Comparison of ENCODE assay signal across 18 cellular contexts in the genomic region with DNA sequence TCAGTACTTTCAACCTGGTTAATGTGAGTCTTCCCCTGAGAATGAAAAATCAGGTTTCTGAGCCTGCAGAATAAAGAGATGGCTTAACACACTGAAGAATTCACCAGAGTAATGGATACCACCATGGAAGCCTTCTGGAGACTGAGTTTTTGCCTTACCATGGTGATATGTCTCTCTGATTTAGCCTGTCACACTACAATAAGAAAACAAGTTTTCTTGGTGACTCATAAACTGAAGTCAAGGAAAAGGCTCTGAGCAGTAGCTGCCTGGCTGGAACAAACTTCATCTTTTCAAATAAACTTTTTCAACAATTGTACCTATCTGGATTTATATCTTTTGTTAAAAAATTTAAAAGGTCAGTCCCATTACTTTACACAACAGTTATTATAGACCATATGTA.
DNase-seq lines count a peak whose midpoint lies in the region; ATAC-seq and TF ChIP-seq lines count a peak whose summit lies in the region.
"Had no signal": no experiment of that assay in that cellular context is flagged by ENCODE, and none has a peak within 500 bp of the region (broad histone marks: within the 10 kb centered on the region; RNA-seq: fewer than 3 reads in every experiment).

No MANE protein-coding gene starts in this region.

- DNase-seq in AG09319 (ENCODE audit: extremely low read depth, low read depth) (peak; percentile 18), PC-9 (peak in 1 of 2 experiments; percentile 61), choroid plexus epithelial cell (ENCODE audit: low read depth) (peak; percentile 65), kidney tubule cell (ENCODE audit: low spot score) (peak; percentile 68), anterior cingulate cortex (lab: John Stamatoyannopoulos, UW) (no peak), NCI-H82 treated with DMSO at 0.1 percent for 48 hours (lab: John Stamatoyannopoulos, UW; ENCODE audit: unreplicated experiment) (no peak)
- no peak for DNase-seq in activated naive CD4-positive, alpha-beta T cell treated with anti-CD3 and anti-CD28 coated beads, Interleukin-2, amount 50 U/mL, for 72 hours (ENCODE audit: low spot score in 2 of 2)
- DNase-seq: activated CD4-positive, alpha-beta T cell treated with anti-CD3 and anti-CD28 coated beads for 4 hours; activated T-cell treated with anti-CD3 and anti-CD28 coated beads, Interleukin-2, amount 50 U/mL, for 72 hours; AML-193; aorta; DMS53; endodermal cell; NCI-H1436; spleen; T-helper 17 cell had no signal

- POLR2A ChIA-PET in PC-9 (lab: Charles Lee; ENCODE audit: unreplicated experiment) = interaction anchor here (0.6 kb wide), 1 partner anchor 370 kb away, joined by 3 read pairs; no protein-coding TSS in a partner anchor

- no peak overlapping the region for H3K27ac Mint-ChIP-seq in activated naive CD4-positive, alpha-beta T cell treated with anti-CD3 and anti-CD28 coated beads, Interleukin-2, amount 50 U/mL, for 72 hours
- H3K27ac Mint-ChIP-seq: activated T-cell treated with anti-CD3 and anti-CD28 coated beads, Interleukin-2, amount 50 U/mL, for 72 hours; endodermal cell; T-helper 17 cell had no signal

- no peaks in the 10 kb centered on the region for H4K20me1 ChIP-seq in PC-9 (ENCODE audit: insufficient read depth)

- peak overlapping the region; percentile 57 for H3K27ac ChIP-seq in PC-9
- H3K27ac ChIP-seq: suprapubic skin had no signal

- no peaks in the 10 kb centered on the region for H3K9me2 ChIP-seq in PC-9 (ENCODE audit: insufficient read depth)

- TF ChIP-seq CTCF in AG09319 (IDR thresholded peaks at IDR 0.05; ENCODE audit: low read depth, low read length) = no peak
- no peak for TF ChIP-seq CTCF in PC-9 (conservative IDR thresholded peaks at IDR 0.05)
- TF ChIP-seq CTCF in choroid plexus epithelial cell (conservative IDR thresholded peaks at IDR 0.05; ENCODE audit: low read depth, low read length) = no peak

- H3K4me2 ChIP-seq in PC-9 = no peak overlapping the region

- ATAC-seq in activated naive CD4-positive, alpha-beta T cell treated with anti-CD3 and anti-CD28 coated beads, Interleukin-2, amount 50 U/mL, for 72 hours = no peak
- no peak for ATAC-seq in GM19452 (IDR thresholded peaks at IDR 0.05; ENCODE audit: unreplicated experiment)
- ATAC-seq: activated T-cell treated with anti-CD3 and anti-CD28 coated beads, Interleukin-2, amount 50 U/mL, for 72 hours; T-helper 17 cell had no signal

- H3K79me2 ChIP-seq in PC-9 (ENCODE audit: low read depth) = no peaks in the 10 kb centered on the region

- CTCF ChIA-PET in PC-9 (lab: Charles Lee) = no interaction called here

- peaks cover 12 to 34% of the 10 kb centered on the region in 2 donors for H3K9me3 Mint-ChIP-seq in activated naive CD4-positive, alpha-beta T cell treated with anti-CD3 and anti-CD28 coated beads, Interleukin-2, amount 50 U/mL, for 72 hours

- peaks cover 13 to 20% of the 10 kb centered on the region in 2 donors for H3K36me3 Mint-ChIP-seq in activated naive CD4-positive, alpha-beta T cell treated with anti-CD3 and anti-CD28 coated beads, Interleukin-2, amount 50 U/mL, for 72 hours

- H3F3A ChIP-seq in PC-9 (ENCODE audit: insufficient read depth, low read depth) = peaks cover 10% of the 10 kb centered on the region; the same call in 1 of the 2 replicates

- H3K4me3 ChIP-seq in PC-9 (no peak overlapping the region), choroid plexus epithelial cell (ENCODE audit: low read depth, low read length) (no peak overlapping the region)
- H3K4me3 ChIP-seq: spleen, suprapubic skin had no signal

- intact Hi-C loops in PC-9 (cut with micrococcal nuclease; ENCODE audit: unreplicated experiment) = no loop called here

- H3K27me3 ChIP-seq in PC-9 (ENCODE audit: insufficient read depth, low read depth) = no peaks in the 10 kb centered on the region

- no peaks in the 10 kb centered on the region; the same call in 1 of the 2 replicates for H3K9me3 ChIP-seq in PC-9 (ENCODE audit: insufficient read depth, low read depth)
- H3K9me3 ChIP-seq: suprapubic skin had no signal

- no peaks in the 10 kb centered on the region for H3K36me3 ChIP-seq in PC-9 (ENCODE audit: low read depth)
- H3K36me3 ChIP-seq: spleen, suprapubic skin had no signal

- peaks cover 14% of the 10 kb centered on the region for H3K4me1 ChIP-seq in PC-9 (replicated peaks; ENCODE audit: insufficient read depth)

- BruUV-seq in PC-9 (replicated peaks; lab: Mats Ljungman, UMichigan) = no TSS peak

- no peak overlapping the region for H2AFZ ChIP-seq in PC-9

Comparison
In these comparisons a context has a peak if more than half of its experiments do, and no peak if none do; other contexts are left out.
1. DNase-seq: peak in AG09319 (single experiment), choroid plexus epithelial cell (single experiment) and kidney tubule cell (single experiment); none in anterior cingulate cortex (0 of 58), activated naive CD4-positive, alpha-beta T cell treated with anti-CD3 and anti-CD28 coated beads, Interleukin-2, amount 50 U/mL, for 72 hours (0 of 2) and NCI-H82 treated with DMSO at 0.1 percent for 48 hours (single experiment).